Comparison of ENCODE assay signal across 1 cellular context in the genomic region with DNA sequence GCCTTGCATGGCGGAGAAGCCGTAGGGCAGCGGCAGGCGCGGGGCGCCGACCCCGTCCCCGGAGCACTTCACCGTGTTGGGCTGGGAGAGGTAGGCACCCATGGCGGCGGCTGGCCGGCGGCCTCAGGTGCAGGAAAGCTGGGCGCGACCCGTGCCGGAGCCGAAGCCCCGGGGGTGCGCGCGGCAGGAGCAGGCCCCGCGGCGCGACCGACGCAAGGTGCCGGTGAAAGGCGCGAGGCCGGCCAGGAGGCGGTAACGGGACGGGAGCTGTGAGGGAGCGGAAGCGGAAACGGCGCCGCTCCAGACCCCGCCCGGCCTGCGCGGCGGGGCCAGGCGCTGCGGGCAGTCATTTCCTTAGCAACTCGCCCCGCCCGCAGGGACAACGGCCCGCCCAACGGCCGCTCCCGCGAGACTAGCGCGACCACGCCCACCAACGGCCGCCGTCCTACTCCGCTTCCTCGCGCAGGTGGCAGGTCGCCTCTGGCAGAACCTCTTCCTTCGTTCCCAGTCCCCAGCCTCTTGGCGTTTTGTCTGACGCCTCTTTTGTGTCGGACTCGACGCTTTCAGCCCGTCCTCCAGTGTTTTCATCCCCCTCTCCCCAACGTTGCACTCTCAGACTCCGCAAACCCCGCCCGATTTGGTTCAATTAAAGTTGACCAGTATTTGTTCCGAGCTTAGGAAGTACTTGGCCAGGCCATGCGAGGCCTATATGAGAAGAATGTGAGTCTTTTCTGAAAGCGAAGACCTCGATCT.
TF ChIP-seq lines count a peak whose summit lies in the region.

A gene with protein sequence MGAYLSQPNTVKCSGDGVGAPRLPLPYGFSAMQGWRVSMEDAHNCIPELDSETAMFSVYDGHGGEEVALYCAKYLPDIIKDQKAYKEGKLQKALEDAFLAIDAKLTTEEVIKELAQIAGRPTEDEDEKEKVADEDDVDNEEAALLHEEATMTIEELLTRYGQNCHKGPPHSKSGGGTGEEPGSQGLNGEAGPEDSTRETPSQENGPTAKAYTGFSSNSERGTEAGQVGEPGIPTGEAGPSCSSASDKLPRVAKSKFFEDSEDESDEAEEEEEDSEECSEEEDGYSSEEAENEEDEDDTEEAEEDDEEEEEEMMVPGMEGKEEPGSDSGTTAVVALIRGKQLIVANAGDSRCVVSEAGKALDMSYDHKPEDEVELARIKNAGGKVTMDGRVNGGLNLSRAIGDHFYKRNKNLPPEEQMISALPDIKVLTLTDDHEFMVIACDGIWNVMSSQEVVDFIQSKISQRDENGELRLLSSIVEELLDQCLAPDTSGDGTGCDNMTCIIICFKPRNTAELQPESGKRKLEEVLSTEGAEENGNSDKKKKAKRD (minus strand): TSS at position 271 of the 753 bp plus-strand sequence. CDS start 169 bp downstream, at position 102.

TF ChIP-seq in HepG2, 621 proteins besides CTCF, POLR2A, EP300 and RAD21 (continued from another document and continues in another):
- TF ChIP-seq RERE (CRISPR knock-in tag; IDR thresholded peaks at IDR 0.05; ENCODE audit: low read depth), result no peak; the same call in 1 of the 2 replicates
- TF ChIP-seq ZNF207 (IDR thresholded peaks at IDR 0.05; ENCODE audit: borderline replicate concordance), result no peak
- TF ChIP-seq ADNP (CRISPR knock-in tag; IDR thresholded peaks at IDR 0.05), result no peak
- no peak for TF ChIP-seq NFE2L2 (IDR thresholded peaks at IDR 0.05; ENCODE audit: low read length)
- peak; percentile 91 for TF ChIP-seq TFDP2 (CRISPR knock-in tag; IDR thresholded peaks at IDR 0.05)
- 0 out of 2 replicates have a peak, but pooled peaks have one; percentile 77 for TF ChIP-seq DNMT3B (CRISPR knock-in tag; conservative IDR thresholded peaks at IDR 0.05)
- no peak for TF ChIP-seq ZUFSP (CRISPR knock-in tag; IDR thresholded peaks at IDR 0.05; ENCODE audit: borderline replicate concordance)
- 0 out of 2 replicates have a peak, but pooled peaks have one; percentile 73 for TF ChIP-seq ISX (CRISPR knock-in tag; conservative IDR thresholded peaks at IDR 0.05)
- TF ChIP-seq ZNF800 (CRISPR knock-in tag; IDR thresholded peaks at IDR 0.05), result peak; percentile 61; the same call in 1 of the 2 replicates
- peak; percentile 23; the same call in 1 of the 2 replicates for TF ChIP-seq FOXK2 (IDR thresholded peaks at IDR 0.05)
- peak; percentile 70 for TF ChIP-seq E2F5 (CRISPR knock-in tag; conservative IDR thresholded peaks at IDR 0.05)
- TF ChIP-seq CBFB (CRISPR knock-in tag; IDR thresholded peaks at IDR 0.05), result peak; percentile 83
- TF ChIP-seq, protein P1, sequence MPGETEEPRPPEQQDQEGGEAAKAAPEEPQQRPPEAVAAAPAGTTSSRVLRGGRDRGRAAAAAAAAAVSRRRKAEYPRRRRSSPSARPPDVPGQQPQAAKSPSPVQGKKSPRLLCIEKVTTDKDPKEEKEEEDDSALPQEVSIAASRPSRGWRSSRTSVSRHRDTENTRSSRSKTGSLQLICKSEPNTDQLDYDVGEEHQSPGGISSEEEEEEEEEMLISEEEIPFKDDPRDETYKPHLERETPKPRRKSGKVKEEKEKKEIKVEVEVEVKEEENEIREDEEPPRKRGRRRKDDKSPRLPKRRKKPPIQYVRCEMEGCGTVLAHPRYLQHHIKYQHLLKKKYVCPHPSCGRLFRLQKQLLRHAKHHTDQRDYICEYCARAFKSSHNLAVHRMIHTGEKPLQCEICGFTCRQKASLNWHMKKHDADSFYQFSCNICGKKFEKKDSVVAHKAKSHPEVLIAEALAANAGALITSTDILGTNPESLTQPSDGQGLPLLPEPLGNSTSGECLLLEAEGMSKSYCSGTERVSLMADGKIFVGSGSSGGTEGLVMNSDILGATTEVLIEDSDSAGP (CRISPR knock-in tag; IDR thresholded peaks at IDR 0.05; ENCODE audit: borderline replicate concordance), result peak; percentile 91; the same call in 1 of the 2 replicates
- no peak for TF ChIP-seq DMTF1 (CRISPR knock-in tag; IDR thresholded peaks at IDR 0.05)
- no peak for TF ChIP-seq SETDB1 (CRISPR knock-in tag; IDR thresholded peaks at IDR 0.05; ENCODE audit: borderline replicate concordance)
- peak; percentile 93 for TF ChIP-seq TMF1 (CRISPR knock-in tag; IDR thresholded peaks at IDR 0.05; ENCODE audit: low read depth)
- no peak for TF ChIP-seq ZNF780A (CRISPR knock-in tag; IDR thresholded peaks at IDR 0.05)
- TF ChIP-seq, protein P2, sequence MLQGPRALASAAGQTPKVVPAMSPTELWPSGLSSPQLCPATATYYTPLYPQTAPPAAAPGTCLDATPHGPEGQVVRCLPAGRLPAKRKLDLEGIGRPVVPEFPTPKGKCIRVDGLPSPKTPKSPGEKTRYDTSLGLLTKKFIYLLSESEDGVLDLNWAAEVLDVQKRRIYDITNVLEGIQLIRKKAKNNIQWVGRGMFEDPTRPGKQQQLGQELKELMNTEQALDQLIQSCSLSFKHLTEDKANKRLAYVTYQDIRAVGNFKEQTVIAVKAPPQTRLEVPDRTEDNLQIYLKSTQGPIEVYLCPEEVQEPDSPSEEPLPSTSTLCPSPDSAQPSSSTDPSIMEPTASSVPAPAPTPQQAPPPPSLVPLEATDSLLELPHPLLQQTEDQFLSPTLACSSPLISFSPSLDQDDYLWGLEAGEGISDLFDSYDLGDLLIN (CRISPR knock-in tag; IDR thresholded peaks at IDR 0.05; ENCODE audit: borderline replicate concordance), result no peak; the same call in 1 of the 2 replicates
- no peak for TF ChIP-seq ZFP41 (CRISPR knock-in tag; IDR thresholded peaks at IDR 0.05; ENCODE audit: borderline replicate concordance)
- no peak for TF ChIP-seq THAP8 (CRISPR knock-in tag; IDR thresholded peaks at IDR 0.05; ENCODE audit: borderline replicate concordance)
- no peak for TF ChIP-seq ZBTB42 (CRISPR knock-in tag; IDR thresholded peaks at IDR 0.05)
- TF ChIP-seq NPAS2 (CRISPR knock-in tag; IDR thresholded peaks at IDR 0.05; ENCODE audit: borderline replicate concordance), result no peak
- no peak for TF ChIP-seq ZNF570 (CRISPR knock-in tag; IDR thresholded peaks at IDR 0.05; ENCODE audit: borderline replicate concordance)
- no peak for TF ChIP-seq PAF1 (CRISPR knock-in tag; IDR thresholded peaks at IDR 0.05)
- peak; percentile 84 for TF ChIP-seq SALL2 (CRISPR knock-in tag; IDR thresholded peaks at IDR 0.05)
